In the genomic region with DNA sequence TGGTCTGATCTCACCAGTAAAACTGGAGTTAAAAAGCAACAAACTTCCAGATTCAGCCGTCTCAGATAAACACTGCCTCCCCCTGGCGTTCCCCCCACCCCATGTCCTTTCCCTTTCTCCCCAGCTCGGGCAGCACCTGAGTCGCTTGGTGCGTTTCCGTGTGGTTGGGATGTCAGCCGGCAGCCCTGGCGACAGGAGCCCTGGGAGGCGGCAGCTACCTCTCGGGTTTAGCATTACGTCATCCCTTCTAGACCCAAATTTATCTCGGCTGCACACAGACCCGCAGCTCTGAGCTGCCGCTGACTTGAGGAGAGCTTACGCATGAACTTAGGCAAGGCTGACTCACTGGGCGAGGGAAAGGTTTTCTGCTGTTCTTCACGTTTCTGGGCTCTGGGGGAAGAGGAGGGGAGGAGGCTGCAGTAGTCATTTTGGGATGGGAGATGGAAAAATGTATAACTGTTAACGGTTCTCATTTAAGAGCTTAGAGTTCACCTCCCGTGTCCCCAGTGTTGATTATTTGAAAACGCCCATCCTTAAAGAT, we compare ENCODE assay signal across 8 cellular contexts.
DNase-seq lines count a peak whose midpoint lies in the region; ATAC-seq and TF ChIP-seq lines count a peak whose summit lies in the region.

No MANE protein-coding gene starts in this region.

- peak; percentile 19 for TF ChIP-seq CTCF in GM13976 (IDR thresholded peaks at IDR 0.05; ENCODE audit: borderline replicate concordance, control extremely low read depth, extremely low read depth, insufficient read depth, missing control alignments)

- peak; percentile 48 for ATAC-seq in HG02759 (IDR thresholded peaks at IDR 0.05; ENCODE audit: unreplicated experiment)

- in situ Hi-C loops in GM13976 (cut with MboI; ENCODE audit: low sequenced_read_pairs, unreplicated experiment) = no loop called here

- peak; percentile 73 for DNase-seq in GM13976 (ENCODE audit: low spot score)
- DNase-seq in NCI-H146 (lab: John Stamatoyannopoulos, UW) = peak; percentile 75
- peak; percentile 61 for DNase-seq in activated CD4-positive, alpha-beta T cell treated with anti-CD3 and anti-CD28 coated beads for 24 hours (ENCODE audit: low read depth in 2 of 2)
- peak; percentile 78 to 79 for DNase-seq in cerebellar nuclear complex (lab: John Stamatoyannopoulos, UW)
- DNase-seq in left kidney (ENCODE audit: low read depth, low spot score) = peak; percentile 90
- peak; percentile 78 to 80 for DNase-seq in stimulated activated CD4-positive, alpha-beta T cell treated with anti-CD3 and anti-CD28 coated beads, Interleukin-2, amount 100 ng/mL, for 24 hours
- no peak for DNase-seq in NK-92 treated with Interleukin-12 subunit alpha and Interleukin-12 subunit beta, amount 100 ng/mL, for 24 hours (lab: John Stamatoyannopoulos, UW)
